Comparison of ENCODE assay signal across 13 cellular contexts in genomic region chr5:73284985-73285384, GRCh38.
A peak's percentile ranks its signal among the peaks of the same experiment; 100 is the strongest.
DNase-seq lines count a peak whose midpoint lies in the region; ATAC-seq, FAIRE-seq and TF ChIP-seq lines count a peak whose summit lies in the region.
"Had no signal": no experiment of that assay in that cellular context is flagged by ENCODE, and none has a peak within 500 bp of the region (broad histone marks: within the 10 kb centered on the region; RNA-seq: fewer than 3 reads in every experiment).

No MANE protein-coding gene starts in this region.

- H3K27me3 ChIP-seq in IMR-90 (ENCODE audit: control insufficient read depth, insufficient read depth, low read length): peaks cover 11% of the 10 kb centered on the region
- no peaks in the 10 kb centered on the region for H3K27me3 ChIP-seq in H1 (replicated peaks in 1 of 4; ENCODE audit: control insufficient read depth in 3 of 4, extremely low read depth in 1 of 4, insufficient read depth in 3 of 4, low read length in 3 of 4)
- peaks cover 2% of the 10 kb centered on the region for H3K27me3 ChIP-seq in effector memory CD4-positive, alpha-beta T cell (replicated peaks; ENCODE audit: control insufficient read depth, insufficient read depth, low read length, poor library complexity, severe bottlenecking)

- H2AFZ ChIP-seq in IMR-90 (replicated peaks; ENCODE audit: low read length, poor library complexity): peak overlapping the region; percentile 3
- no peak overlapping the region for H2AFZ ChIP-seq in H1 (ENCODE audit: low read length)

- H3K56ac ChIP-seq in IMR-90 (ENCODE audit: extremely low read depth, insufficient read depth, low read length) (no peak overlapping the region), H1 (replicated peaks; ENCODE audit: insufficient read length, low read depth, low read length) (no peak overlapping the region)

- H3K14ac ChIP-seq in IMR-90 (replicated peaks; ENCODE audit: low read depth, low read length): no peak overlapping the region
- no peak overlapping the region for H3K14ac ChIP-seq in H1 (ENCODE audit: insufficient read length)

- no peaks in the 10 kb centered on the region; the same call in 1 of the 2 replicates for H3K23me2 ChIP-seq in H1 (ENCODE audit: low read depth, low read length)

- dilution Hi-C loops in IMR-90 (cut with HindIII; ENCODE audit: low sequenced_read_pairs, unreplicated experiment): no loop called here

- BruUV-seq in IMR-90 (replicated peaks; lab: Mats Ljungman, UMichigan): no TSS peak

- H3K4me1 ChIP-seq in IMR-90 (ENCODE audit: control insufficient read depth, insufficient read depth, low read length) (peaks cover 6% of the 10 kb centered on the region; the same call in 1 of the 2 replicates), H1 (replicated peaks in 1 of 4; ENCODE audit: control insufficient read depth in 3 of 4, insufficient read depth in 4 of 4, low read length in 3 of 4) (peaks cover 9 to 26% (median 25%) of the 10 kb centered on the region in 4 experiments)
- no peaks in the 10 kb centered on the region for H3K4me1 ChIP-seq in effector memory CD4-positive, alpha-beta T cell (ENCODE audit: control insufficient read depth, insufficient read depth, low read length, poor library complexity, severe bottlenecking)

- in situ Hi-C loops in IMR-90 (cut with MboI; ENCODE audit: low sequenced_read_pairs): no loop called here

- H3K9ac ChIP-seq in IMR-90 (ENCODE audit: low read depth, low read length): no peak overlapping the region
- no peak overlapping the region for H3K9ac ChIP-seq in H1 (replicated peaks in 1 of 4; ENCODE audit: extremely low read depth in 1 of 4, low read depth in 3 of 4, low read length in 3 of 4)

- POLR2A ChIA-PET in IMR-90 (lab: Charles Lee; ENCODE audit: unreplicated experiment): no interaction called here
- POLR2A ChIA-PET in H1 (lab: Charles Lee; ENCODE audit: partially characterized antibody): interaction anchor here (1.4 kb wide), 1 partner anchor 18 kb away, joined by 4 read pairs; no protein-coding TSS in a partner anchor

- TF ChIP-seq POLR2A in IMR-90 (IDR thresholded peaks at IDR 0.05; ENCODE audit: low read depth, low read length): no peak
- TF ChIP-seq POLR2A in H1 (IDR thresholded peaks at IDR 0.05; ENCODE audit: control extremely low read depth in 1 of 2, low read depth in 2 of 2, low read length in 2 of 2): no peak

- H4K91ac ChIP-seq in IMR-90 (ENCODE audit: insufficient read depth, low read depth, low read length): no peak overlapping the region
- H4K91ac ChIP-seq in H1 (replicated peaks; ENCODE audit: insufficient read length, low read length): no peak overlapping the region

- no peak overlapping the region for H2BK20ac ChIP-seq in IMR-90 (ENCODE audit: low read depth, low read length)
- H2BK20ac ChIP-seq in H1 (ENCODE audit: low read length): peak overlapping the region; percentile 9; the same call in 1 of the 2 replicates

- H2AK9ac ChIP-seq in IMR-90 (replicated peaks; ENCODE audit: low read depth, low read length, poor library complexity): no peak overlapping the region

- TF ChIP-seq RAD21 in IMR-90 (IDR thresholded peaks at IDR 0.05; ENCODE audit: low read length) (no peak), H1 (IDR thresholded peaks at IDR 0.05 in 1 of 2, conservative IDR thresholded peaks at IDR 0.05 in 1 of 2; ENCODE audit: low read depth in 2 of 2, low read length in 2 of 2) (no peak)

- ATAC-seq in IMR-90 (ENCODE audit: low read depth) (no peak), GM21367 (IDR thresholded peaks at IDR 0.05; ENCODE audit: unreplicated experiment) (no peak)
- ATAC-seq: CD8-positive, alpha-beta T cell had no signal

- DNase-seq in NCI-H748 (lab: John Stamatoyannopoulos, UW; ENCODE audit: unreplicated experiment) (peak; percentile 30), NCI-H748 treated with DMSO at 0.1 percent for 48 hours (lab: John Stamatoyannopoulos, UW) (no peak), ELF-1 (ENCODE audit: low read depth, low spot score) (peak; percentile 65), IMR-90 (no peak), H1 (ENCODE audit: low read depth in 1 of 2, low spot score in 2 of 2) (no peak)
- no peak for DNase-seq in effector memory CD4-positive, alpha-beta T cell
- DNase-seq: CD8-positive, alpha-beta T cell; COR-L47; DMS53; H7 had no signal

- CTCF ChIA-PET in IMR-90 (lab: Yijun Ruan, JAX): no interaction called here
- CTCF ChIA-PET in H1 (lab: Charles Lee; ENCODE audit: partially characterized antibody): interaction anchor here (0.9 to 1.6 kb wide), 9 partner anchors 8 to 137 kb away, joined by 3 to 5 read pairs (median 4); no protein-coding TSS in a partner anchor

- H4K5ac ChIP-seq in IMR-90 (ENCODE audit: low read depth, low read length): no peak overlapping the region
- no peak overlapping the region for H4K5ac ChIP-seq in H1 (ENCODE audit: insufficient read length, low read depth, low read length)

- H3K79me1 ChIP-seq in IMR-90 (ENCODE audit: low read depth in 1 of 2, low read length in 2 of 2): no peaks in the 10 kb centered on the region
- no peaks in the 10 kb centered on the region for H3K79me1 ChIP-seq in H1 (ENCODE audit: low read depth, low read length)

- H2AK5ac ChIP-seq in IMR-90 (ENCODE audit: low read depth, low read length): no peak overlapping the region
- no peak overlapping the region for H2AK5ac ChIP-seq in H1 (ENCODE audit: low read depth, low read length)

- H2BK5ac ChIP-seq in IMR-90 (ENCODE audit: low read depth, low read length, poor library complexity, severe bottlenecking) (no peak overlapping the region), H1 (ENCODE audit: low read depth, low read length) (no peak overlapping the region)

- no peak overlapping the region for H3K4ac ChIP-seq in IMR-90 (ENCODE audit: low read depth, low read length)
- no peak overlapping the region for H3K4ac ChIP-seq in H1 (replicated peaks; ENCODE audit: insufficient read length, low read depth, low read length)

- H4K20me1 ChIP-seq in IMR-90 (ENCODE audit: insufficient read depth, low read length) (no peaks in the 10 kb centered on the region), H1 (replicated peaks in 1 of 2; ENCODE audit: control insufficient read depth in 1 of 2, insufficient read depth in 2 of 2, low read length in 2 of 2) (no peaks in the 10 kb centered on the region)

- no peak overlapping the region for H3K4me2 ChIP-seq in IMR-90 (ENCODE audit: low read depth, low read length)
- H3K4me2 ChIP-seq in H1 (ENCODE audit: insufficient read depth in 1 of 2, low read depth in 2 of 2, low read length in 2 of 2): no peak overlapping the region

- intact Hi-C loops in IMR-90 (cut with micrococcal nuclease): no loop called here

- H3K9me3 ChIP-seq in IMR-90 (ENCODE audit: control insufficient read depth, insufficient read depth, low read length) (no peaks in the 10 kb centered on the region), H1 (ENCODE audit: insufficient read depth in 2 of 2, low read depth in 1 of 2, low read length in 1 of 2) (no peaks in the 10 kb centered on the region)
- no peaks in the 10 kb centered on the region for H3K9me3 ChIP-seq in effector memory CD4-positive, alpha-beta T cell (ENCODE audit: control insufficient read depth, low read length)

- peaks cover 3% of the 10 kb centered on the region; the same call in 1 of the 2 replicates for H3K9me1 ChIP-seq in IMR-90 (ENCODE audit: insufficient read depth, low read length)

- H3K36me3 ChIP-seq in IMR-90 (ENCODE audit: control insufficient read depth, insufficient read depth, low read length): no peaks in the 10 kb centered on the region
- H3K36me3 ChIP-seq in H1 (ENCODE audit: control insufficient read depth in 2 of 4, insufficient read depth in 4 of 4, low read length in 3 of 4): no peaks in the 10 kb centered on the region
- H3K36me3 ChIP-seq in effector memory CD4-positive, alpha-beta T cell (ENCODE audit: control insufficient read depth, insufficient read depth, low read length): no peaks in the 10 kb centered on the region

- H4K8ac ChIP-seq in IMR-90 (ENCODE audit: low read depth in 2 of 2, low read length in 2 of 2): no peak overlapping the region
- no peak overlapping the region for H4K8ac ChIP-seq in H1 (ENCODE audit: extremely low read depth, insufficient read depth, low read length)

- no peak overlapping the region for H3K4me3 ChIP-seq in IMR-90 (ENCODE audit: insufficient read depth, low read depth, low read length)
- H3K4me3 ChIP-seq in H1 (ENCODE audit: extremely low read depth in 1 of 4, insufficient read depth in 2 of 4, low read depth in 3 of 4, low read length in 4 of 4): no peak overlapping the region
- H3K4me3 ChIP-seq in effector memory CD4-positive, alpha-beta T cell (ENCODE audit: insufficient read depth, low read depth, low read length, poor library complexity, severe bottlenecking): no peak overlapping the region

- H3K27ac ChIP-seq in IMR-90 (ENCODE audit: insufficient read depth, low read length): no peak overlapping the region
- no peak overlapping the region for H3K27ac ChIP-seq in H1 (ENCODE audit: low read depth, low read length)
- H3K27ac ChIP-seq in effector memory CD4-positive, alpha-beta T cell (ENCODE audit: insufficient read depth, low read length, poor library complexity, severe bottlenecking): no peak overlapping the region

- no peak for FAIRE-seq in H1 (lab: Jason Lieb, UNC)
- FAIRE-seq: A204.1, D721Med had no signal

- H3K79me2 ChIP-seq in H1 (ENCODE audit: control insufficient read depth in 1 of 2, insufficient read depth in 2 of 2, low read length in 2 of 2): no peaks in the 10 kb centered on the region

- TF ChIP-seq EP300 in H1 (IDR thresholded peaks at IDR 0.05; ENCODE audit: borderline replicate concordance in 1 of 2, low read depth in 2 of 2, low read length in 2 of 2): no peak

- H3K23ac ChIP-seq in IMR-90 (ENCODE audit: low read depth, low read length): no peak overlapping the region
- no peak overlapping the region for H3K23ac ChIP-seq in H1 (ENCODE audit: insufficient read length)

- no peak overlapping the region for H3K18ac ChIP-seq in IMR-90 (ENCODE audit: low read depth, low read length)
- no peak overlapping the region for H3K18ac ChIP-seq in H1 (ENCODE audit: extremely low read depth, low read length)

- H2BK15ac ChIP-seq in IMR-90 (ENCODE audit: low read depth, low read length): no peak overlapping the region
- no peak overlapping the region for H2BK15ac ChIP-seq in H1 (ENCODE audit: low read length)

- no CpG with 5 or more reads among the region's 3 CpGs for WGBS in IMR-90 (ENCODE audit: extremely low coverage in 2 of 2, insufficient read length in 1 of 2), 2 experiments
- 83% methylated on average over 3 of the region's 3 CpGs; no CpG with 5 or more reads in 1 of the 2 experiments for WGBS in H1 (ENCODE audit: extremely low coverage in 1 of 2, insufficient coverage in 1 of 2, insufficient read length in 1 of 2, insufficient replicate concordance in 2 of 2, low coverage in 1 of 2, low lambda C conversion rate in 2 of 2, missing lambda C conversion rate in 1 of 2), 2 experiments

- TF ChIP-seq CTCF in IMR-90 (conservative IDR thresholded peaks at IDR 0.05; ENCODE audit: low read depth, low read length) (no peak), H1 (IDR thresholded peaks at IDR 0.05; ENCODE audit: control extremely low read depth in 1 of 3, insufficient read depth in 1 of 3, low read depth in 1 of 3, low read length in 3 of 3) (no peak)

- H2BK120ac ChIP-seq in IMR-90 (ENCODE audit: low read depth, low read length): no peak overlapping the region
- no peak overlapping the region for H2BK120ac ChIP-seq in H1 (replicated peaks; ENCODE audit: low read depth, low read length)

- H2BK12ac ChIP-seq in H1 (ENCODE audit: low read depth, low read length): no peak overlapping the region

TF ChIP-seq in H1, 55 proteins besides CTCF, POLR2A, EP300 and RAD21 (continues in another document):
- no peak for TF ChIP-seq HDAC6 (IDR thresholded peaks at IDR 0.05; ENCODE audit: low read depth, low read length)

Comparison
In these comparisons a context has a peak if more than half of its experiments do, and no peak if none do; other contexts are left out.
1. DNase-seq: peak in NCI-H748 (single experiment) and ELF-1 (single experiment); none in NCI-H748 treated with DMSO at 0.1 percent for 48 hours (single experiment), IMR-90 (single experiment), H1 (0 of 2) and effector memory CD4-positive, alpha-beta T cell (0 of 3).